11 cellular contexts compared by ENCODE assay signal in the genomic region with DNA sequence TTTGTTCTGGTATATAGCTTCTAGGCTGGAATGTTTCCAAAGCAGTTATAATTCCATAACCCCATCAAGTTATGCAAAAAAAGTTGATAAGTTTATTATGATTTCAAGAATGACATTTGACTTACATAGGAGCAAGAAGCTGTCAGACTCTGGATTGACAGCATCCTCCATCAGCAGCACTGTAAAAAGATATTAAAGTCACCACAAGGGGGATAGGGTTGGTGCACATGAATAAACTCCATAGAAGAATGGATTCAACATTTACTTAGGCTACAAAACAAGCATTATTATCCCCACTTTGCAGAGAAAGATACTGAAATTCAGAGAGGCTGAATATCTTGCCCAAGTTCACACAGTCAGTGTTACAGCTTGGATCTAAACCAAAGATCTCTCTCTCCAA.
DNase-seq lines count a peak whose midpoint lies in the region; ATAC-seq and TF ChIP-seq lines count a peak whose summit lies in the region.
"Had no signal": no experiment of that assay in that cellular context is flagged by ENCODE, and none has a peak within 500 bp of the region (broad histone marks: within the 10 kb centered on the region; RNA-seq: fewer than 3 reads in every experiment).

No MANE protein-coding gene starts in this region.

- H3K27ac ChIP-seq in colonic mucosa, result no peak overlapping the region
- H3K27ac ChIP-seq in neural progenitor cell, result no peak overlapping the region
- H3K27ac ChIP-seq in aorta (ENCODE audit: low read depth in 1 of 2, low read length in 2 of 2), result no peak overlapping the region

- H3K4me1 Mint-ChIP-seq in neural progenitor cell, result peaks cover 8% of the 10 kb centered on the region

- no peaks in the 10 kb centered on the region for H3F3A ChIP-seq in neural progenitor cell (ENCODE audit: low read depth)

- no peak overlapping the region for H3K9ac ChIP-seq in colonic mucosa (ENCODE audit: low read depth in 2 of 2, low read length in 2 of 2)
- no peak overlapping the region for H3K9ac ChIP-seq in neural progenitor cell

- H3K9me3 Mint-ChIP-seq in neural progenitor cell, result no peaks in the 10 kb centered on the region

- H3K36me3 ChIP-seq in colonic mucosa (no peaks in the 10 kb centered on the region), neural progenitor cell (no peaks in the 10 kb centered on the region), aorta (ENCODE audit: control insufficient read depth in 1 of 2, insufficient read depth in 2 of 2, low read length in 1 of 2) (no peaks in the 10 kb centered on the region)

- DNase-seq in DMS 273 (lab: John Stamatoyannopoulos, UW; ENCODE audit: unreplicated experiment), result peak; percentile 68
- no peak for DNase-seq in DMS 273 treated with DMSO at 0.1 percent for 48 hours (lab: John Stamatoyannopoulos, UW)
- peak; percentile 22 for DNase-seq in M059J (ENCODE audit: low read depth)
- DNase-seq in colonic mucosa, result no peak
- DNase-seq in neural progenitor cell (ENCODE audit: low spot score), result peak; percentile 30
- DNase-seq in aorta, result no peak
- DNase-seq: 8988T, mucosa of descending colon, T-helper 9 cell had no signal

- H3K27me3 ChIP-seq in colonic mucosa, result no peaks in the 10 kb centered on the region
- no peaks in the 10 kb centered on the region for H3K27me3 ChIP-seq in neural progenitor cell
- H3K27me3 ChIP-seq in aorta (ENCODE audit: control insufficient read depth in 1 of 2, insufficient read depth in 2 of 2, low read length in 1 of 2), result no peaks in the 10 kb centered on the region

- no peaks in the 10 kb centered on the region for H3K9me3 ChIP-seq in colonic mucosa
- no peaks in the 10 kb centered on the region for H3K9me3 ChIP-seq in neural progenitor cell (ENCODE audit: low read depth)
- H3K9me3 ChIP-seq in aorta (ENCODE audit: control insufficient read depth, low read length), result no peaks in the 10 kb centered on the region
- H3K9me3 ChIP-seq: mucosa of descending colon had no signal

- H4K20me1 ChIP-seq in neural progenitor cell (ENCODE audit: low read depth), result no peaks in the 10 kb centered on the region

- peak; percentile 29 for TF ChIP-seq CTCF in colonic mucosa (IDR thresholded peaks at IDR 0.05)
- TF ChIP-seq CTCF in neural progenitor cell (IDR thresholded peaks at IDR 0.05), result peak; percentile 56

- H3K4me2 ChIP-seq in neural progenitor cell, result peak overlapping the region; percentile 25

- ATAC-seq in aorta (ENCODE audit: low FRiP score) (no peak), GM21447 (IDR thresholded peaks at IDR 0.05; ENCODE audit: unreplicated experiment) (no peak), HG02870 (IDR thresholded peaks at IDR 0.05; ENCODE audit: unreplicated experiment) (no peak)
- ATAC-seq: mucosa of descending colon had no signal

- no peak overlapping the region for H3K27ac Mint-ChIP-seq in neural progenitor cell

- H3K4me1 ChIP-seq in colonic mucosa, result no peaks in the 10 kb centered on the region
- peaks cover 16% of the 10 kb centered on the region for H3K4me1 ChIP-seq in neural progenitor cell
- H3K4me1 ChIP-seq in aorta (ENCODE audit: control insufficient read depth in 1 of 2, insufficient read depth in 2 of 2, low read length in 2 of 2), result no peaks in the 10 kb centered on the region

- no peak overlapping the region for H2AFZ ChIP-seq in neural progenitor cell (replicated peaks)

- H3K36me3 Mint-ChIP-seq in neural progenitor cell, result no peaks in the 10 kb centered on the region

- intact Hi-C loops in colonic mucosa (cut with DNase I) (no loop called here), aorta (cut with DNase I) (no loop called here)

- H3K27me3 Mint-ChIP-seq in neural progenitor cell (ENCODE audit: insufficient read depth, low read depth), result peaks cover 3% of the 10 kb centered on the region

- H3K4me3 ChIP-seq in colonic mucosa (no peak overlapping the region), neural progenitor cell (no peak overlapping the region), aorta (ENCODE audit: low read length in 2 of 2) (no peak overlapping the region)
- H3K4me3 ChIP-seq: mucosa of descending colon had no signal

- no peaks in the 10 kb centered on the region for H3K79me2 ChIP-seq in neural progenitor cell (ENCODE audit: low read depth)

- no peak overlapping the region for H3K4me3 Mint-ChIP-seq in neural progenitor cell

Comparison
In these comparisons a context has a peak if more than half of its experiments do, and no peak if none do; other contexts are left out.
1. DNase-seq: peak in DMS 273 (single experiment), M059J (single experiment) and neural progenitor cell (single experiment); none in DMS 273 treated with DMSO at 0.1 percent for 48 hours (single experiment), colonic mucosa (single experiment) and aorta (0 of 2).